Comparison of ENCODE assay signal across 16 cellular contexts in genomic region chr10:20714518-20714917, GRCh38.
A peak's percentile ranks its signal among the peaks of the same experiment; 100 is the strongest.
DNase-seq lines count a peak whose midpoint lies in the region; ATAC-seq and TF ChIP-seq lines count a peak whose summit lies in the region.
"Had no signal": no experiment of that assay in that cellular context is flagged by ENCODE, and none has a peak within 500 bp of the region (broad histone marks: within the 10 kb centered on the region; RNA-seq: fewer than 3 reads in every experiment).

No MANE protein-coding gene starts in this region.

- H3K27me3 Mint-ChIP-seq in neural progenitor cell (ENCODE audit: insufficient read depth, low read depth) = no peaks in the 10 kb centered on the region
- no peaks in the 10 kb centered on the region for H3K27me3 Mint-ChIP-seq in naive thymus-derived CD8-positive, alpha-beta T cell
- H3K27me3 Mint-ChIP-seq: CD4-positive, CD25-positive, alpha-beta regulatory T cell had no signal

- H3K4me1 Mint-ChIP-seq in neural progenitor cell = peaks cover 8% of the 10 kb centered on the region
- no peaks in the 10 kb centered on the region for H3K4me1 Mint-ChIP-seq in naive thymus-derived CD8-positive, alpha-beta T cell
- H3K4me1 Mint-ChIP-seq: CD4-positive, CD25-positive, alpha-beta regulatory T cell; CD8-positive, alpha-beta memory T cell had no signal

- no peaks in the 10 kb centered on the region for H3K27me3 ChIP-seq in RWPE2 (ENCODE audit: insufficient read depth, poor library complexity, severe bottlenecking)
- H3K27me3 ChIP-seq in foreskin keratinocyte = no peaks in the 10 kb centered on the region
- no peaks in the 10 kb centered on the region for H3K27me3 ChIP-seq in neural progenitor cell
- H3K27me3 ChIP-seq: BE2C had no signal

- H3K36me3 ChIP-seq in RWPE2 (ENCODE audit: low read depth) (no peaks in the 10 kb centered on the region), neural progenitor cell (no peaks in the 10 kb centered on the region)
- H3K36me3 ChIP-seq: BE2C, HAP-1 had no signal

- peaks cover 3% of the 10 kb centered on the region for H3K9me3 Mint-ChIP-seq in neural progenitor cell
- peaks cover 0 to 17% (median 7%) of the 10 kb centered on the region in 9 donors for H3K9me3 Mint-ChIP-seq in naive thymus-derived CD8-positive, alpha-beta T cell

- H3K79me2 ChIP-seq in neural progenitor cell (ENCODE audit: low read depth) = no peaks in the 10 kb centered on the region

- H3K9ac ChIP-seq in neural progenitor cell = no peak overlapping the region
- H3K9ac ChIP-seq: GM23248 had no signal

- no peak for TF ChIP-seq CTCF in RWPE2 (IDR thresholded peaks at IDR 0.05; ENCODE audit: poor library complexity, severe bottlenecking)
- TF ChIP-seq CTCF in foreskin keratinocyte (conservative IDR thresholded peaks at IDR 0.05) = no peak
- no peak for TF ChIP-seq CTCF in neural progenitor cell (IDR thresholded peaks at IDR 0.05)
- TF ChIP-seq CTCF in omental fat pad (IDR thresholded peaks at IDR 0.05) = no peak

- H4K20me1 ChIP-seq in neural progenitor cell (ENCODE audit: low read depth) = no peaks in the 10 kb centered on the region

- H3K36me3 Mint-ChIP-seq in neural progenitor cell = no peaks in the 10 kb centered on the region
- no peaks in the 10 kb centered on the region for H3K36me3 Mint-ChIP-seq in naive thymus-derived CD8-positive, alpha-beta T cell
- H3K36me3 Mint-ChIP-seq: CD4-positive, CD25-positive, alpha-beta regulatory T cell; CD8-positive, alpha-beta memory T cell had no signal

- H3K4me1 ChIP-seq in RWPE2 (ENCODE audit: insufficient read depth, poor library complexity, severe bottlenecking) = no peaks in the 10 kb centered on the region
- no peaks in the 10 kb centered on the region for H3K4me1 ChIP-seq in foreskin keratinocyte
- H3K4me1 ChIP-seq in neural progenitor cell = peaks cover 9% of the 10 kb centered on the region
- H3K4me1 ChIP-seq: BE2C, Caco-2, HAP-1 had no signal

- peak overlapping the region; percentile 86 for H2AFZ ChIP-seq in neural progenitor cell (replicated peaks)
- H2AFZ ChIP-seq: GM23248 had no signal

- POLR2A ChIA-PET in naive thymus-derived CD8-positive, alpha-beta T cell (lab: Charles Lee) = no interaction called here

- H3K27ac ChIP-seq in RWPE2 (ENCODE audit: poor library complexity, severe bottlenecking) (no peak overlapping the region), foreskin keratinocyte (no peak overlapping the region), neural progenitor cell (no peak overlapping the region)
- H3K27ac ChIP-seq: GM23248 had no signal

- H3K4me3 ChIP-seq in RWPE2 (ENCODE audit: severe bottlenecking) (no peak overlapping the region), neural progenitor cell (no peak overlapping the region)
- H3K4me3 ChIP-seq: GM23248, HAP-1 had no signal

- DNase-seq in LHCN-M2 (ENCODE audit: low read depth) = peak; percentile 9
- no peak for DNase-seq in RWPE2 (ENCODE audit: low spot score)
- peak; percentile 14 to 78 for DNase-seq in foreskin keratinocyte
- no peak for DNase-seq in neural progenitor cell (ENCODE audit: low spot score)
- DNase-seq in omental fat pad (ENCODE audit: low spot score) = no peak
- DNase-seq in COR-L47 (lab: John Stamatoyannopoulos, UW) = no peak
- DNase-seq in SKM-1 treated with dmso at 0.1 percent for 144 hours (lab: John Stamatoyannopoulos, UW; ENCODE audit: unreplicated experiment) = no peak
- no peak for DNase-seq in naive thymus-derived CD8-positive, alpha-beta T cell
- DNase-seq: ACHN; BE2C; C1 segment of cervical spinal cord; Caco-2; CD4-positive, CD25-positive, alpha-beta regulatory T cell; CD8-positive, alpha-beta memory T cell; GM23248 had no signal

- H3K4me2 ChIP-seq in neural progenitor cell = no peak overlapping the region

- H3F3A ChIP-seq in neural progenitor cell (ENCODE audit: low read depth) = no peaks in the 10 kb centered on the region

- ATAC-seq in RWPE2 (ENCODE audit: low read depth) (peak; percentile 35; the same call in 1 of the 3 replicates), foreskin keratinocyte (peak; percentile 94), omental fat pad (ENCODE audit: low FRiP score) (no peak)
- no peak for ATAC-seq in naive thymus-derived CD8-positive, alpha-beta T cell

- H3K9me3 ChIP-seq in RWPE2 (ENCODE audit: severe bottlenecking) (no peaks in the 10 kb centered on the region), neural progenitor cell (ENCODE audit: low read depth) (no peaks in the 10 kb centered on the region)
- H3K9me3 ChIP-seq: BE2C, Caco-2, HAP-1 had no signal

- peak overlapping the region; percentile 29 for H3K27ac Mint-ChIP-seq in neural progenitor cell
- H3K27ac Mint-ChIP-seq in naive thymus-derived CD8-positive, alpha-beta T cell = no peak overlapping the region
- H3K27ac Mint-ChIP-seq: CD4-positive, CD25-positive, alpha-beta regulatory T cell; CD8-positive, alpha-beta memory T cell had no signal

- H3K4me3 Mint-ChIP-seq in neural progenitor cell = no peak overlapping the region
- H3K4me3 Mint-ChIP-seq in naive thymus-derived CD8-positive, alpha-beta T cell = no peak overlapping the region
- H3K4me3 Mint-ChIP-seq: CD4-positive, CD25-positive, alpha-beta regulatory T cell; CD8-positive, alpha-beta memory T cell had no signal

Comparison
In these comparisons a context has a peak if more than half of its experiments do, and no peak if none do; other contexts are left out.
1. DNase-seq: peak in LHCN-M2 (single experiment) and foreskin keratinocyte (2 of 2); none in RWPE2 (single experiment), neural progenitor cell (single experiment), omental fat pad (single experiment), COR-L47 (single experiment), SKM-1 treated with dmso at 0.1 percent for 144 hours (single experiment) and naive thymus-derived CD8-positive, alpha-beta T cell (0 of 10).
2. ATAC-seq: peak in RWPE2 (single experiment) and foreskin keratinocyte (single experiment); none in omental fat pad (single experiment) and naive thymus-derived CD8-positive, alpha-beta T cell (0 of 2).